In genomic region chr18:8167673-8168072, GRCh38 we compare ENCODE assay signal across 5 cellular contexts.
"Had no signal": no experiment of that assay in that cellular context is flagged by ENCODE, and none has a peak within 500 bp of the region (broad histone marks: within the 10 kb centered on the region; RNA-seq: fewer than 3 reads in every experiment).

No MANE protein-coding gene starts in this region.

- DNase-seq: H9, HFFc6, KBM-7 had no signal

- H3K27ac ChIP-seq: HL-60 had no signal

- H3K4me2 ChIP-seq: GM23338 had no signal

- H3K4me3 ChIP-seq: GM23338 had no signal
